1 cellular context compared by ENCODE assay signal in the genomic region with DNA sequence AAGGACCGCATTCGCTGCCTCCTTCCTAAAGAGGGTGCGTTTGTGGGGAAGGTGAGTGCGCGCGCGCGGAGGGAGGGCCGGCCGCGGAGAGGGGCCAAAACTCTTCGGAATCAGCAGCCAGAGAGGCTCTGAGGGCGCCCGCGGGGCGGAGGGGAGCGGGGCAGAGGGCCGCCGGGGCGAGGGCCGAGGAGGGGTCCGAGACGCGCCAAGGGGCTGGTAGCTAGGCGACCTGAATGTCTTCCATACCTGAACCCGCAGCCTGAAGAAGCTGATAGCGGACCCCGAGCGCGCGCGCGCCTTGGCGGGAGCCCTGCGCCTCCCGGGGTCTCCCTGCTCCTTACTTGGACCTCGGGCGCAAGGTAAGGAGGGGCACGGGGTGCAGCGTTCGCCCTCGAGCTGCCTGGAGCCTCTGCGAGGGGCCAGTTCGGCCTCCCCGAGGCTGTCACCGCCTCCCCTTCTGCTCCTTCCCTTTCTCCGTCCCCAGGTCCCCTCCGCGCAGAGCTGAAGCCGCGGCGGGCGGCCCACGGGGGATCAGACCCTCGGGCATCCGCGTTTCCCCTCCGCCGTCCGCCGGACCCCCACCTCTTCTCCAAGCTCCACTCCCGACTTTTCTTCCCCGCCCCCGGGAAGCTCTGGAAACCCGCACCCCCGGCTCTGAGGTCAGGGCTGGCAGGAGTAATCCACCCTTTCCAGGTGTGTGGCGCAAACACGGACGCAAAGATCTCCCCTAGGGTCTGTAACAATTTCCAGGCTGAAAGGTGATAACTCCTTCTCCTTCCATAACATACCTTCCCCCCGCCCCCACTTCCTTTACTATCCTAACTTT.
TF ChIP-seq lines count a peak whose summit lies in the region.

No MANE protein-coding gene starts in this region.

TF ChIP-seq in H1, 55 proteins besides CTCF, POLR2A, EP300 and RAD21:
- TF ChIP-seq KDM4A (IDR thresholded peaks at IDR 0.05; ENCODE audit: low read depth, low read length, severe bottlenecking) (peak; percentile 84), CHD2 (IDR thresholded peaks at IDR 0.05; ENCODE audit: low read length) (no peak), POLR2AphosphoS5 (IDR thresholded peaks at IDR 0.05; ENCODE audit: low read depth, low read length) (no peak), HDAC2 (IDR thresholded peaks at IDR 0.05; ENCODE audit: borderline replicate concordance in 1 of 2, low read depth in 2 of 2, low read length in 2 of 2) (no peak), RNF2 (IDR thresholded peaks at IDR 0.05; ENCODE audit: borderline replicate concordance, low read depth, low read length, missing control alignments, poor library complexity, severe bottlenecking) (peak; percentile 40), ASH2L (IDR thresholded peaks at IDR 0.05; ENCODE audit: low read length) (peak; percentile 74), FOSL1 (IDR thresholded peaks at IDR 0.05; ENCODE audit: insufficient read depth, low read depth, low read length) (no peak), YY1 (IDR thresholded peaks at IDR 0.05; ENCODE audit: low read depth, low read length) (no peak), POU5F1 (IDR thresholded peaks at IDR 0.05; ENCODE audit: low read depth, low read length) (no peak), EZH2 (IDR thresholded peaks at IDR 0.05; ENCODE audit: low read depth, low read length, severe bottlenecking) (peak; percentile 45), CREB1 (IDR thresholded peaks at IDR 0.05) (no peak), SUZ12 (IDR thresholded peaks at IDR 0.05; ENCODE audit: low read length) (peak; percentile 54; the same call in 1 of the 2 replicates), SP1 (IDR thresholded peaks at IDR 0.05; ENCODE audit: low read depth, low read length) (no peak), RBBP5 (IDR thresholded peaks at IDR 0.05; ENCODE audit: borderline replicate concordance, low read depth, low read length) (0 out of 2 replicates have a peak, but pooled peaks have one; percentile 56)
